Comparison of ENCODE assay signal across 24 cellular contexts in genomic region chr2:59008950-59009349, GRCh38.
"Had no signal": no experiment of that assay in that cellular context is flagged by ENCODE, and none has a peak within 500 bp of the region (broad histone marks: within the 10 kb centered on the region; RNA-seq: fewer than 3 reads in every experiment).

No MANE protein-coding gene starts in this region.

- H3K4me3 ChIP-seq: colonic mucosa, coronary artery, dorsolateral prefrontal cortex, esophagus muscularis mucosa, esophagus squamous epithelium, gastrocnemius medialis, gastroesophageal sphincter, heart left ventricle, heart right ventricle had no signal

- H3K27ac ChIP-seq: colonic mucosa, coronary artery, dorsolateral prefrontal cortex, epithelial cell of prostate, esophagus muscularis mucosa, esophagus squamous epithelium, foreskin keratinocyte, gastrocnemius medialis, gastroesophageal sphincter, heart left ventricle, heart right ventricle had no signal

- H3K9me3 ChIP-seq: colonic mucosa, esophagus muscularis mucosa, esophagus squamous epithelium, gastrocnemius medialis had no signal

- H3K27me3 ChIP-seq: colonic mucosa, dorsolateral prefrontal cortex, esophagus muscularis mucosa, esophagus squamous epithelium, foreskin keratinocyte, gastrocnemius medialis, gastroesophageal sphincter, heart left ventricle, heart right ventricle had no signal

- ATAC-seq: effector memory CD8-positive, alpha-beta T cell; esophagus mucosa; foreskin keratinocyte; gastrocnemius medialis; gastroesophageal sphincter; heart left ventricle; heart right ventricle had no signal

- H3K4me1 ChIP-seq: colonic mucosa, esophagus muscularis mucosa, esophagus squamous epithelium, foreskin keratinocyte, gastrocnemius medialis, gastroesophageal sphincter, heart left ventricle, heart right ventricle had no signal

- H3K36me3 ChIP-seq: colonic mucosa, esophagus muscularis mucosa, esophagus squamous epithelium, gastrocnemius medialis, gastroesophageal sphincter, heart left ventricle, heart right ventricle had no signal

- DNase-seq: colonic mucosa; cortex of kidney; dermis blood vessel endothelial cell; dorsolateral prefrontal cortex; effector CD4-positive, alpha-beta T cell; effector CD8-positive, alpha-beta T cell; effector memory CD4-positive, alpha-beta T cell; effector memory CD8-positive, alpha-beta T cell; endodermal cell; erythroblast; esophagus squamous epithelium; foreskin fibroblast; foreskin keratinocyte; foreskin melanocyte; gastrocnemius medialis; glutamatergic neuron; head of caudate nucleus; heart left ventricle; heart right ventricle had no signal
